8 cellular contexts compared by ENCODE assay signal in genomic region chr4:25859429-25860148, GRCh38. TPM values are rescaled to one million over a fixed set of nuclear protein-coding genes. Genes with fewer than 3 reads are reported as not detected.
DNase-seq lines count a peak whose midpoint lies in the region; ATAC-seq and TF ChIP-seq lines count a peak whose summit lies in the region.

No MANE protein-coding gene starts in this region.

- no peaks in the 10 kb centered on the region for H3K9me3 Mint-ChIP-seq in activated CD4-positive, alpha-beta memory T cell treated with anti-CD3 and anti-CD28 coated beads, Interleukin-2, amount 10 ng/mL, durations not matched to agents 7 days and 5 days
- no peaks in the 10 kb centered on the region for H3K9me3 Mint-ChIP-seq in stimulated activated effector memory CD8-positive, alpha-beta T cell treated with anti-CD3 and anti-CD28 coated beads, Interleukin-12 subunit alpha, Interleukin-12 subunit beta, amount 100 ng/mL, for 72 hours
- H3K9me3 Mint-ChIP-seq in progenitor cell of endocrine pancreas (ENCODE audit: low read depth), result no peaks in the 10 kb centered on the region

- H3K4me3 Mint-ChIP-seq in activated CD4-positive, alpha-beta memory T cell treated with anti-CD3 and anti-CD28 coated beads, Interleukin-2, amount 10 ng/mL, durations not matched to agents 7 days and 5 days, result peak overlapping the region; percentile 97
- peak overlapping the region; percentile 100 for H3K4me3 Mint-ChIP-seq in stimulated activated effector memory CD8-positive, alpha-beta T cell treated with anti-CD3 and anti-CD28 coated beads, Interleukin-12 subunit alpha, Interleukin-12 subunit beta, amount 100 ng/mL, for 72 hours
- no peak overlapping the region for H3K4me3 Mint-ChIP-seq in progenitor cell of endocrine pancreas (ENCODE audit: low read depth)

- ATAC-seq in GM19043 (IDR thresholded peaks at IDR 0.05; ENCODE audit: low read depth, unreplicated experiment) (peak; percentile 50), HG03521 (IDR thresholded peaks at IDR 0.05; ENCODE audit: unreplicated experiment) (peak; percentile 32)
- peak; percentile 60 for ATAC-seq in stimulated activated effector memory CD8-positive, alpha-beta T cell treated with anti-CD3 and anti-CD28 coated beads, Interleukin-12 subunit alpha, Interleukin-12 subunit beta, amount 100 ng/mL, for 72 hours

- peak; percentile 49 for DNase-seq in COLO829 (ENCODE audit: low spot score)
- DNase-seq in activated CD4-positive, alpha-beta memory T cell treated with anti-CD3 and anti-CD28 coated beads, Interleukin-2, amount 10 ng/mL, durations not matched to agents 7 days and 5 days, result peak; percentile 62
- no peak for DNase-seq in stimulated activated effector memory CD8-positive, alpha-beta T cell treated with anti-CD3 and anti-CD28 coated beads, Interleukin-12 subunit alpha, Interleukin-12 subunit beta, amount 100 ng/mL, for 72 hours (ENCODE audit: low spot score in 2 of 2)
- no peak for DNase-seq in progenitor cell of endocrine pancreas (ENCODE audit: low spot score, unreplicated experiment)
- no peak for DNase-seq in NCI-H2107 treated with DMSO at 0.1 percent for 48 hours (lab: John Stamatoyannopoulos, UW; ENCODE audit: unreplicated experiment)
- no peak for DNase-seq in Ammon's horn (ENCODE audit: low spot score)

- H3K27ac Mint-ChIP-seq in activated CD4-positive, alpha-beta memory T cell treated with anti-CD3 and anti-CD28 coated beads, Interleukin-2, amount 10 ng/mL, durations not matched to agents 7 days and 5 days, result peak overlapping the region; percentile 95
- H3K27ac Mint-ChIP-seq in stimulated activated effector memory CD8-positive, alpha-beta T cell treated with anti-CD3 and anti-CD28 coated beads, Interleukin-12 subunit alpha, Interleukin-12 subunit beta, amount 100 ng/mL, for 72 hours, result peak overlapping the region; percentile 100
- H3K27ac Mint-ChIP-seq in progenitor cell of endocrine pancreas, result no peak overlapping the region

- peaks cover 27% of the 10 kb centered on the region for H3K36me3 Mint-ChIP-seq in activated CD4-positive, alpha-beta memory T cell treated with anti-CD3 and anti-CD28 coated beads, Interleukin-2, amount 10 ng/mL, durations not matched to agents 7 days and 5 days (ENCODE audit: low read depth)
- H3K36me3 Mint-ChIP-seq in stimulated activated effector memory CD8-positive, alpha-beta T cell treated with anti-CD3 and anti-CD28 coated beads, Interleukin-12 subunit alpha, Interleukin-12 subunit beta, amount 100 ng/mL, for 72 hours, result peaks cover 11% of the 10 kb centered on the region
- peaks cover 2% of the 10 kb centered on the region for H3K36me3 Mint-ChIP-seq in progenitor cell of endocrine pancreas (ENCODE audit: insufficient read depth)

- CTCF ChIA-PET in activated CD4-positive, alpha-beta memory T cell treated with anti-CD3 and anti-CD28 coated beads, Interleukin-2, amount 10 ng/mL, durations not matched to agents 7 days and 5 days (lab: Charles Lee), result interaction anchor here (0.8 to 1.5 kb wide), 5 partner anchors 15 to 419 kb away, joined by 3 to 5 read pairs (median 4); partner anchors contain the start of gene SMIM20

- no peak for TF ChIP-seq CTCF in progenitor cell of endocrine pancreas (IDR thresholded peaks at IDR 0.05; ENCODE audit: unreplicated experiment)

- POLR2A ChIA-PET in activated CD4-positive, alpha-beta memory T cell treated with anti-CD3 and anti-CD28 coated beads, Interleukin-2, amount 10 ng/mL, durations not matched to agents 7 days and 5 days (lab: Charles Lee), result interaction anchor here (0.9 to 3.6 kb wide), 11 partner anchors 9 to 1275 kb away, joined by 3 to 34 read pairs (median 3); partner anchors contain the start of genes DHX15 and SMIM20

- peaks cover 76% of the 10 kb centered on the region for H3K4me1 Mint-ChIP-seq in activated CD4-positive, alpha-beta memory T cell treated with anti-CD3 and anti-CD28 coated beads, Interleukin-2, amount 10 ng/mL, durations not matched to agents 7 days and 5 days
- H3K4me1 Mint-ChIP-seq in stimulated activated effector memory CD8-positive, alpha-beta T cell treated with anti-CD3 and anti-CD28 coated beads, Interleukin-12 subunit alpha, Interleukin-12 subunit beta, amount 100 ng/mL, for 72 hours, result peaks cover 74% of the 10 kb centered on the region
- peaks cover 32% of the 10 kb centered on the region for H3K4me1 Mint-ChIP-seq in progenitor cell of endocrine pancreas (ENCODE audit: low read depth)

- H3K27me3 Mint-ChIP-seq in activated CD4-positive, alpha-beta memory T cell treated with anti-CD3 and anti-CD28 coated beads, Interleukin-2, amount 10 ng/mL, durations not matched to agents 7 days and 5 days, result no peaks in the 10 kb centered on the region
- peaks cover 3% of the 10 kb centered on the region for H3K27me3 Mint-ChIP-seq in progenitor cell of endocrine pancreas

RNA-seq across cellular contexts. Expression of gene SEL1L3, which starts 3.2 kb away (rescaled TPM):
- total RNA-seq in activated CD4-positive, alpha-beta memory T cell treated with anti-CD3 and anti-CD28 coated beads, Interleukin-2, amount 10 ng/mL, durations not matched to agents 7 days and 5 days, result 10 to 100 TPM; 88.3 to 91.3 TPM
- 61.3 and 62.7 TPM in 2 replicates for total RNA-seq in progenitor cell of endocrine pancreas

RNA-seq across cellular contexts. Expression of gene SMIM20, which starts 54.4 kb away (rescaled TPM):
- total RNA-seq in activated CD4-positive, alpha-beta memory T cell treated with anti-CD3 and anti-CD28 coated beads, Interleukin-2, amount 10 ng/mL, durations not matched to agents 7 days and 5 days, result 10 to 100 TPM; 11.5 to 14.4 TPM
- 40.5 and 41.2 TPM in 2 replicates for total RNA-seq in progenitor cell of endocrine pancreas

Comparison
In these comparisons a context has a peak if more than half of its experiments do, and no peak if none do; other contexts are left out.
1. DNase-seq: peak in COLO829 (single experiment) and activated CD4-positive, alpha-beta memory T cell treated with anti-CD3 and anti-CD28 coated beads, Interleukin-2, amount 10 ng/mL, durations not matched to agents 7 days and 5 days (single experiment); none in stimulated activated effector memory CD8-positive, alpha-beta T cell treated with anti-CD3 and anti-CD28 coated beads, Interleukin-12 subunit alpha, Interleukin-12 subunit beta, amount 100 ng/mL, for 72 hours (0 of 2), progenitor cell of endocrine pancreas (single experiment), NCI-H2107 treated with DMSO at 0.1 percent for 48 hours (single experiment) and Ammon's horn (single experiment).
2. Peak in every context shown above with its lines, with median percentiles within 50 percentile points of each other: ATAC-seq.